ENCODE assay signal across 1 cellular context in the genomic region with DNA sequence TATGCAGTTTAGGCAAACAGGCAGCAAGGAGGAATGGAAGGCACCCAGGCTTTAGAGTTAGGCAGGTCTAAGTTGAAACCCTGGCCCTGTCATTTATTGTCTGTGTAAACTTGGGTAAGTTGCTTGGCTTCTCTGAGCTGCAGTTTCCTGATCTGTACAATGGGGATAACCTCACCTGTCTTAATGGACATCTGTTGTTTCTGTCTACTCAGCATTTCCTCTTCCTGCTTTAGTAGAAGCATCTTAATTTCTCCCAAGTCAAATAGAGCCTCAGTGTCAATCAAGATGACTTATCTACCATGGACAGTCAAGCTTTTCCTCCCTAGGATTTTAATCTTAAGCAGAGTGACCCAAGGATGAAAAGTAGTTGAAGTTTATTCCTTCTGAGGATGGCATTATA.
TF ChIP-seq lines count a peak whose summit lies in the region.

No MANE protein-coding gene starts in this region.

TF ChIP-seq in K562, 482 proteins besides CTCF, POLR2A, EP300 and RAD21 (continued from another document):
- TF ChIP-seq TAF9B (IDR thresholded peaks at IDR 0.05; ENCODE audit: partially characterized antibody) (no peak), POLR3A (IDR thresholded peaks at IDR 0.05; ENCODE audit: borderline replicate concordance, extremely low read depth, insufficient read depth, insufficient read length) (no peak), MTF1 (CRISPR knock-in tag; IDR thresholded peaks at IDR 0.05; ENCODE audit: borderline replicate concordance) (no peak), PTRF (tag; IDR thresholded peaks at IDR 0.05) (no peak), ZNF143 (CRISPR knock-in tag; IDR thresholded peaks at IDR 0.05) (no peak), HMG20A (CRISPR knock-in tag; conservative IDR thresholded peaks at IDR 0.05) (no peak), RNF2 (IDR thresholded peaks at IDR 0.05) (no peak), THRAP3 (IDR thresholded peaks at IDR 0.05; ENCODE audit: borderline replicate concordance) (no peak)
- TF ChIP-seq, protein P1, sequence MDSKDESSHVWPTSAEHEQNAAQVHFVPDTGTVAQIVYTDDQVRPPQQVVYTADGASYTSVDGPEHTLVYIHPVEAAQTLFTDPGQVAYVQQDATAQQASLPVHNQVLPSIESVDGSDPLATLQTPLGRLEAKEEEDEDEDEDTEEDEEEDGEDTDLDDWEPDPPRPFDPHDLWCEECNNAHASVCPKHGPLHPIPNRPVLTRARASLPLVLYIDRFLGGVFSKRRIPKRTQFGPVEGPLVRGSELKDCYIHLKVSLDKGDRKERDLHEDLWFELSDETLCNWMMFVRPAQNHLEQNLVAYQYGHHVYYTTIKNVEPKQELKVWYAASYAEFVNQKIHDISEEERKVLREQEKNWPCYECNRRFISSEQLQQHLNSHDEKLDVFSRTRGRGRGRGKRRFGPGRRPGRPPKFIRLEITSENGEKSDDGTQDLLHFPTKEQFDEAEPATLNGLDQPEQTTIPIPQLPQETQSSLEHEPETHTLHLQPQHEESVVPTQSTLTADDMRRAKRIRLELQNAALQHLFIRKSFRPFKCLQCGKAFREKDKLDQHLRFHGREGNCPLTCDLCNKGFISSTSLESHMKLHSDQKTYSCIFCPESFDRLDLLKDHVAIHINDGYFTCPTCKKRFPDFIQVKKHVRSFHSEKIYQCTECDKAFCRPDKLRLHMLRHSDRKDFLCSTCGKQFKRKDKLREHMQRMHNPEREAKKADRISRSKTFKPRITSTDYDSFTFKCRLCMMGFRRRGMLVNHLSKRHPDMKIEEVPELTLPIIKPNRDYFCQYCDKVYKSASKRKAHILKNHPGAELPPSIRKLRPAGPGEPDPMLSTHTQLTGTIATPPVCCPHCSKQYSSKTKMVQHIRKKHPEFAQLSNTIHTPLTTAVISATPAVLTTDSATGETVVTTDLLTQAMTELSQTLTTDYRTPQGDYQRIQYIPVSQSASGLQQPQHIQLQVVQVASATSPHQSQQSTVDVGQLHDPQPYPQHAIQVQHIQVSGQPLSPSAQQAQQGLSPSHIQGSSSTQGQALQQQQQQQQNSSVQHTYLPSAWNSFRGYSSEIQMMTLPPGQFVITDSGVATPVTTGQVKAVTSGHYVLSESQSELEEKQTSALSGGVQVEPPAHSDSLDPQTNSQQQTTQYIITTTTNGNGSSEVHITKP (IDR thresholded peaks at IDR 0.05; ENCODE audit: partially characterized antibody), result no peak
